Comparison of ENCODE assay signal across 8 cellular contexts in genomic region chr20:48722737-48723191, GRCh38.
DNase-seq lines count a peak whose midpoint lies in the region; ATAC-seq and TF ChIP-seq lines count a peak whose summit lies in the region.

No MANE protein-coding gene starts in this region.

- no peak overlapping the region for H4K91ac ChIP-seq in mesenchymal stem cell (ENCODE audit: low read length)

- H2BK15ac ChIP-seq in mesenchymal stem cell (ENCODE audit: low read depth, poor library complexity, severe bottlenecking): no peak overlapping the region

- H3K79me1 ChIP-seq in mesenchymal stem cell (replicated peaks; ENCODE audit: low read length, poor library complexity, severe bottlenecking): peaks cover 16% of the 10 kb centered on the region

- H2AFZ ChIP-seq in mesenchymal stem cell (ENCODE audit: low read depth, low read length): no peak overlapping the region

- no peak overlapping the region for H3K4me3 Mint-ChIP-seq in CD4-positive, alpha-beta T cell
- no peak overlapping the region for H3K4me3 Mint-ChIP-seq in brain

- DNase-seq in CD4-positive, alpha-beta T cell: no peak
- DNase-seq in M059J (ENCODE audit: low read depth) (peak; percentile 49), mesenchymal stem cell (peak; percentile 45), GDM1 (lab: John Stamatoyannopoulos, UW) (no peak), hepatic stellate cell (ENCODE audit: low spot score) (no peak)

- H3K14ac ChIP-seq in mesenchymal stem cell (ENCODE audit: low read length in 2 of 2): no peak overlapping the region

- H3K18ac ChIP-seq in mesenchymal stem cell (ENCODE audit: low read depth in 1 of 2, low read length in 2 of 2): no peak overlapping the region

- H3K4ac ChIP-seq in mesenchymal stem cell (ENCODE audit: low read depth in 1 of 2, low read length in 2 of 2): no peak overlapping the region

- peak overlapping the region; percentile 8 for H3K4me2 ChIP-seq in mesenchymal stem cell (ENCODE audit: low read length, poor library complexity, severe bottlenecking)

- no peak overlapping the region for H2BK5ac ChIP-seq in mesenchymal stem cell (ENCODE audit: low read depth, low read length, poor library complexity, severe bottlenecking)

- peaks cover 31% of the 10 kb centered on the region for H3K36me3 Mint-ChIP-seq in CD4-positive, alpha-beta T cell (ENCODE audit: low read depth)
- H3K36me3 Mint-ChIP-seq in brain: peaks cover 31% of the 10 kb centered on the region

- no peak overlapping the region for H3K27ac ChIP-seq in CD4-positive, alpha-beta T cell (ENCODE audit: low read depth, low read length)
- peak overlapping the region; percentile 48 for H3K27ac ChIP-seq in mesenchymal stem cell (ENCODE audit: low read length, poor library complexity, severe bottlenecking)

- H2BK12ac ChIP-seq in mesenchymal stem cell (ENCODE audit: low read length in 2 of 2): no peak overlapping the region

- TF ChIP-seq CTCF in CD4-positive, alpha-beta T cell (IDR thresholded peaks at IDR 0.05): no peak
- no peak for TF ChIP-seq CTCF in brain (conservative IDR thresholded peaks at IDR 0.05)

- H2AK5ac ChIP-seq in mesenchymal stem cell (ENCODE audit: low read length, severe bottlenecking): peak overlapping the region; percentile 30

- no peaks in the 10 kb centered on the region for H3K27me3 Mint-ChIP-seq in CD4-positive, alpha-beta T cell
- peaks cover 3% of the 10 kb centered on the region for H3K27me3 Mint-ChIP-seq in brain

- peak overlapping the region; percentile 48 for H3K27ac Mint-ChIP-seq in CD4-positive, alpha-beta T cell
- H3K27ac Mint-ChIP-seq in brain: peak overlapping the region; percentile 16 to 74 (median 53)

- peaks cover 51% of the 10 kb centered on the region for H3K4me1 Mint-ChIP-seq in CD4-positive, alpha-beta T cell (ENCODE audit: low read depth)
- peaks cover 48% of the 10 kb centered on the region for H3K4me1 Mint-ChIP-seq in brain

- no peak overlapping the region for H2BK120ac ChIP-seq in mesenchymal stem cell (ENCODE audit: low read depth, low read length)

- WGBS in mesenchymal stem cell: 87% methylated on average over 8 of the region's 8 CpGs

- H3K27me3 ChIP-seq in CD4-positive, alpha-beta T cell (ENCODE audit: control insufficient read depth, insufficient read depth, low read length): no peaks in the 10 kb centered on the region
- peaks cover 0 to 19% of the 10 kb centered on the region in 2 experiments for H3K27me3 ChIP-seq in mesenchymal stem cell (ENCODE audit: control insufficient read depth in 1 of 2, insufficient read depth in 1 of 2, low read length in 2 of 2)

- H3K4me1 ChIP-seq in mesenchymal stem cell (ENCODE audit: control insufficient read depth, insufficient read depth, low read depth, low read length): peaks cover 43% of the 10 kb centered on the region

- H3K36me3 ChIP-seq in mesenchymal stem cell (ENCODE audit: control insufficient read depth in 1 of 2, insufficient read depth in 2 of 2, low read depth in 1 of 2, low read length in 2 of 2): peaks cover 0 to 3% of the 10 kb centered on the region in 2 experiments

- H3K9ac ChIP-seq in mesenchymal stem cell (ENCODE audit: low read length): no peak overlapping the region

- no peak overlapping the region for H4K8ac ChIP-seq in mesenchymal stem cell (ENCODE audit: low read length)

- no peak overlapping the region for H3K4me3 ChIP-seq in mesenchymal stem cell (ENCODE audit: insufficient read depth in 1 of 2, low read depth in 1 of 2, low read length in 2 of 2)

- ATAC-seq in CD4-positive, alpha-beta T cell (ENCODE audit: poor library complexity): peak; percentile 19
- no peak for ATAC-seq in GM18868 (IDR thresholded peaks at IDR 0.05; ENCODE audit: unreplicated experiment)
- ATAC-seq in HG02759 (IDR thresholded peaks at IDR 0.05; ENCODE audit: unreplicated experiment): no peak

- POLR2A ChIA-PET in CD4-positive, alpha-beta T cell (lab: Charles Lee): no interaction called here

- CTCF ChIA-PET in CD4-positive, alpha-beta T cell (lab: Charles Lee): no interaction called here

- no peaks in the 10 kb centered on the region for H3K9me3 Mint-ChIP-seq in CD4-positive, alpha-beta T cell
- peaks cover 0 to 15% (median 7%) of the 10 kb centered on the region in 5 experiments for H3K9me3 Mint-ChIP-seq in brain

- H3K9me3 ChIP-seq in CD4-positive, alpha-beta T cell (ENCODE audit: control insufficient read depth, low read length): no peaks in the 10 kb centered on the region
- no peaks in the 10 kb centered on the region for H3K9me3 ChIP-seq in mesenchymal stem cell (ENCODE audit: control insufficient read depth, low read length)

- intact Hi-C loops in CD4-positive, alpha-beta T cell (cut with DNase I, micrococcal nuclease): no loop called here

- H3K23ac ChIP-seq in mesenchymal stem cell (ENCODE audit: low read length in 2 of 2): no peak overlapping the region

Comparison
In these comparisons a context has a peak if more than half of its experiments do, and no peak if none do; other contexts are left out.
1. DNase-seq: peak in M059J (single experiment) and mesenchymal stem cell (single experiment); none in CD4-positive, alpha-beta T cell (0 of 10), GDM1 (single experiment) and hepatic stellate cell (single experiment).